Comparison of ENCODE assay signal across 8 cellular contexts in genomic region chr14:106530423-106531107, GRCh38.
DNase-seq lines count a peak whose midpoint lies in the region; ATAC-seq and TF ChIP-seq lines count a peak whose summit lies in the region.

No MANE protein-coding gene starts in this region.

- no peak overlapping the region for H3K27ac Mint-ChIP-seq in activated T-helper 1 cell treated with anti-CD3 and anti-CD28 coated beads, Interleukin-12 subunit alpha, Interleukin-12 subunit beta, Interleukin-2, Interleukin-4 antibody, amounts not matched to agents 30 ng/mL and 10 ng/mL and 1 ng/mL, durations not matched to agents 14 hours and 24 hours and 36 hours
- no peak overlapping the region for H3K27ac Mint-ChIP-seq in activated T-cell treated with anti-CD3 and anti-CD28 coated beads, Interleukin-2, amount 50 U/mL, for 72 hours
- peak overlapping the region in 1 of 2 donors; percentile 48 for H3K27ac Mint-ChIP-seq in stimulated activated naive CD8-positive, alpha-beta T cell treated with anti-CD3 and anti-CD28 coated beads, Interleukin-15, amount 100 ng/mL, for 72 hours
- no peak overlapping the region for H3K27ac Mint-ChIP-seq in Calu3 (ENCODE audit: unreplicated experiment)

- H3K4me1 Mint-ChIP-seq in activated T-helper 1 cell treated with anti-CD3 and anti-CD28 coated beads, Interleukin-12 subunit alpha, Interleukin-12 subunit beta, Interleukin-2, Interleukin-4 antibody, amounts not matched to agents 30 ng/mL and 10 ng/mL and 1 ng/mL, durations not matched to agents 14 hours and 24 hours and 36 hours (ENCODE audit: low read depth) = peaks cover 7% of the 10 kb centered on the region
- peaks cover 5% of the 10 kb centered on the region for H3K4me1 Mint-ChIP-seq in activated T-cell treated with anti-CD3 and anti-CD28 coated beads, Interleukin-2, amount 50 U/mL, for 72 hours (ENCODE audit: low read depth)
- H3K4me1 Mint-ChIP-seq in stimulated activated naive CD8-positive, alpha-beta T cell treated with anti-CD3 and anti-CD28 coated beads, Interleukin-15, amount 100 ng/mL, for 72 hours = peaks cover 13% of the 10 kb centered on the region
- no peaks in the 10 kb centered on the region for H3K4me1 Mint-ChIP-seq in Calu3 (ENCODE audit: low read depth, unreplicated experiment)

- intact Hi-C loops in activated T-helper 1 cell treated with anti-CD3 and anti-CD28 coated beads, Interleukin-12 subunit alpha, Interleukin-12 subunit beta, Interleukin-2, Interleukin-4 antibody, amounts not matched to agents 30 ng/mL and 10 ng/mL and 1 ng/mL, durations not matched to agents 14 hours and 24 hours and 36 hours (cut with micrococcal nuclease) = no loop called here
- intact Hi-C loops in Calu3 (cut with micrococcal nuclease; ENCODE audit: unreplicated experiment) = no loop called here

- H3K36me3 Mint-ChIP-seq in activated T-helper 1 cell treated with anti-CD3 and anti-CD28 coated beads, Interleukin-12 subunit alpha, Interleukin-12 subunit beta, Interleukin-2, Interleukin-4 antibody, amounts not matched to agents 30 ng/mL and 10 ng/mL and 1 ng/mL, durations not matched to agents 14 hours and 24 hours and 36 hours (ENCODE audit: low read depth) = no peaks in the 10 kb centered on the region
- H3K36me3 Mint-ChIP-seq in activated T-cell treated with anti-CD3 and anti-CD28 coated beads, Interleukin-2, amount 50 U/mL, for 72 hours (ENCODE audit: insufficient read depth in 2 of 2) = peaks cover 0 to 1% of the 10 kb centered on the region in 2 donors
- no peaks in the 10 kb centered on the region for H3K36me3 Mint-ChIP-seq in Calu3 (ENCODE audit: insufficient read depth, unreplicated experiment)

- DNase-seq in activated T-helper 1 cell treated with Interleukin-2 at 50 U/mL for 16 hours (ENCODE audit: low read depth) (peak; percentile 18), Calu3 (no peak)
- no peak for DNase-seq in activated T-helper 1 cell treated with anti-CD3 and anti-CD28 coated beads, Interleukin-12 subunit alpha, Interleukin-12 subunit beta, Interleukin-2, Interleukin-4 antibody, amounts not matched to agents 30 ng/mL and 10 ng/mL and 1 ng/mL, durations not matched to agents 14 hours and 24 hours and 36 hours (ENCODE audit: low spot score)
- DNase-seq in activated T-cell treated with anti-CD3 and anti-CD28 coated beads, Interleukin-2, amount 50 U/mL, for 72 hours = peak; percentile 35 to 65
- peak; percentile 40 to 54 for DNase-seq in stimulated activated naive CD8-positive, alpha-beta T cell treated with anti-CD3 and anti-CD28 coated beads, Interleukin-15, amount 100 ng/mL, for 72 hours

- H3K4me3 Mint-ChIP-seq in activated T-helper 1 cell treated with anti-CD3 and anti-CD28 coated beads, Interleukin-12 subunit alpha, Interleukin-12 subunit beta, Interleukin-2, Interleukin-4 antibody, amounts not matched to agents 30 ng/mL and 10 ng/mL and 1 ng/mL, durations not matched to agents 14 hours and 24 hours and 36 hours = no peak overlapping the region
- no peak overlapping the region for H3K4me3 Mint-ChIP-seq in activated T-cell treated with anti-CD3 and anti-CD28 coated beads, Interleukin-2, amount 50 U/mL, for 72 hours
- no peak overlapping the region for H3K4me3 Mint-ChIP-seq in stimulated activated naive CD8-positive, alpha-beta T cell treated with anti-CD3 and anti-CD28 coated beads, Interleukin-15, amount 100 ng/mL, for 72 hours
- H3K4me3 Mint-ChIP-seq in Calu3 (ENCODE audit: low read depth, unreplicated experiment) = no peak overlapping the region

- peaks cover 12% of the 10 kb centered on the region for H3K9me3 Mint-ChIP-seq in activated T-helper 1 cell treated with anti-CD3 and anti-CD28 coated beads, Interleukin-12 subunit alpha, Interleukin-12 subunit beta, Interleukin-2, Interleukin-4 antibody, amounts not matched to agents 30 ng/mL and 10 ng/mL and 1 ng/mL, durations not matched to agents 14 hours and 24 hours and 36 hours
- no peaks in the 10 kb centered on the region for H3K9me3 Mint-ChIP-seq in activated T-cell treated with anti-CD3 and anti-CD28 coated beads, Interleukin-2, amount 50 U/mL, for 72 hours
- H3K9me3 Mint-ChIP-seq in stimulated activated naive CD8-positive, alpha-beta T cell treated with anti-CD3 and anti-CD28 coated beads, Interleukin-15, amount 100 ng/mL, for 72 hours = peaks cover 0 to 7% of the 10 kb centered on the region in 2 donors
- H3K9me3 Mint-ChIP-seq in Calu3 (ENCODE audit: low read depth, unreplicated experiment) = peaks cover 6% of the 10 kb centered on the region

- BruUV-seq in Calu3 (replicated peaks; lab: Mats Ljungman, UMichigan) = no TSS peak

- ATAC-seq in HG03521 (IDR thresholded peaks at IDR 0.05; ENCODE audit: unreplicated experiment) (peak; percentile 83), GM19023 (IDR thresholded peaks at IDR 0.05; ENCODE audit: unreplicated experiment) (no peak), GM19035 (IDR thresholded peaks at IDR 0.05; ENCODE audit: unreplicated experiment) (no peak)
- peak; percentile 83 to 93 for ATAC-seq in activated T-cell treated with anti-CD3 and anti-CD28 coated beads, Interleukin-2, amount 50 U/mL, for 72 hours (replicated peaks in 1 of 2)
- peak; percentile 92 for ATAC-seq in stimulated activated naive CD8-positive, alpha-beta T cell treated with anti-CD3 and anti-CD28 coated beads, Interleukin-15, amount 100 ng/mL, for 72 hours

- TF ChIP-seq CTCF in Calu3 (IDR thresholded peaks at IDR 0.05; ENCODE audit: unreplicated experiment) = no peak

- peaks cover 34% of the 10 kb centered on the region for H3K27me3 Mint-ChIP-seq in activated T-helper 1 cell treated with anti-CD3 and anti-CD28 coated beads, Interleukin-12 subunit alpha, Interleukin-12 subunit beta, Interleukin-2, Interleukin-4 antibody, amounts not matched to agents 30 ng/mL and 10 ng/mL and 1 ng/mL, durations not matched to agents 14 hours and 24 hours and 36 hours (ENCODE audit: insufficient read depth)
- peaks cover 27% of the 10 kb centered on the region for H3K27me3 Mint-ChIP-seq in activated T-cell treated with anti-CD3 and anti-CD28 coated beads, Interleukin-2, amount 50 U/mL, for 72 hours (ENCODE audit: low read depth)
- H3K27me3 Mint-ChIP-seq in stimulated activated naive CD8-positive, alpha-beta T cell treated with anti-CD3 and anti-CD28 coated beads, Interleukin-15, amount 100 ng/mL, for 72 hours = peaks cover 30% of the 10 kb centered on the region
- H3K27me3 Mint-ChIP-seq in Calu3 (ENCODE audit: unreplicated experiment) = peaks cover 25% of the 10 kb centered on the region

- CTCF ChIA-PET in Calu3 (lab: Charles Lee) = no interaction called here

Comparison
In these comparisons a context has a peak if more than half of its experiments do, and no peak if none do; other contexts are left out.
1. DNase-seq: peak in activated T-helper 1 cell treated with Interleukin-2 at 50 U/mL for 16 hours (single experiment), activated T-cell treated with anti-CD3 and anti-CD28 coated beads, Interleukin-2, amount 50 U/mL, for 72 hours (2 of 2) and stimulated activated naive CD8-positive, alpha-beta T cell treated with anti-CD3 and anti-CD28 coated beads, Interleukin-15, amount 100 ng/mL, for 72 hours (2 of 2); none in activated T-helper 1 cell treated with anti-CD3 and anti-CD28 coated beads, Interleukin-12 subunit alpha, Interleukin-12 subunit beta, Interleukin-2, Interleukin-4 antibody, amounts not matched to agents 30 ng/mL and 10 ng/mL and 1 ng/mL, durations not matched to agents 14 hours and 24 hours and 36 hours (single experiment) and Calu3 (single experiment).
2. ATAC-seq: peak in HG03521 (single experiment), activated T-cell treated with anti-CD3 and anti-CD28 coated beads, Interleukin-2, amount 50 U/mL, for 72 hours (2 of 2) and stimulated activated naive CD8-positive, alpha-beta T cell treated with anti-CD3 and anti-CD28 coated beads, Interleukin-15, amount 100 ng/mL, for 72 hours (single experiment); none in GM19023 (single experiment) and GM19035 (single experiment).